In genomic region chr4:8267077-8267476, GRCh38 we compare ENCODE assay signal across 8 cellular contexts. TPM values are rescaled to one million over a fixed set of nuclear protein-coding genes. Genes with fewer than 3 reads are reported as not detected.
DNase-seq lines count a peak whose midpoint lies in the region; ATAC-seq, FAIRE-seq and TF ChIP-seq lines count a peak whose summit lies in the region.

No MANE protein-coding gene starts in this region.

- peak; percentile 60 to 68 (median 64) for TF ChIP-seq CTCF in transverse colon (IDR thresholded peaks at IDR 0.05)

- TF ChIP-seq POLR2A in transverse colon (IDR thresholded peaks at IDR 0.05), result no peak

- ATAC-seq in left colon, result peak; percentile 92

- no peak overlapping the region for H3K27ac ChIP-seq in BLaER1 treated with 17β-estradiol and CSF1 and Interleukin-3, amounts not matched to agents 10 nM and 100 nM
- H3K27ac ChIP-seq in transverse colon, result peak overlapping the region in 1 of 4 donors; percentile 23

- H3K4me1 ChIP-seq in BLaER1 treated with 17β-estradiol and CSF1 and Interleukin-3, amounts not matched to agents 10 nM and 100 nM, result peaks cover 44 to 97% (median 88%) of the 10 kb centered on the region in 10 experiments
- H3K4me1 ChIP-seq in transverse colon, result peaks cover 3 to 20% (median 10%) of the 10 kb centered on the region in 4 donors

- H3K36me3 ChIP-seq in BLaER1 treated with 17β-estradiol and CSF1 and Interleukin-3, amounts not matched to agents 10 nM and 100 nM, result 0 out of 22 replicates have a peak, but pooled peaks cover 0 to under 1% (median 0%) of the 10 kb centered on the region in 11 experiments
- H3K36me3 ChIP-seq in transverse colon, result no peaks in the 10 kb centered on the region

- DNase-seq in GM19239 (ENCODE audit: insufficient read length, low spot score) (peak; percentile 87), NCI-H526 treated with DMSO at 0.1 percent for 48 hours (lab: John Stamatoyannopoulos, UW) (peak; percentile 30), astrocyte of the hippocampus (ENCODE audit: low read depth, low spot score) (peak; percentile 63), left colon (peak in 1 of 2 donors; percentile 80), transverse colon (peak; percentile 67), NCI-H1417 treated with DMSO at 0.1 percent for 48 hours (lab: John Stamatoyannopoulos, UW) (no peak)
- DNase-seq in activated effector memory CD4-positive, alpha-beta T cell treated with Interleukin-2 at 50 U/mL for 16 hours, result no peak

- no peak for FAIRE-seq in GM19239 (lab: Jason Lieb, UNC)

- peaks cover 0 to 30% (median 0%) of the 10 kb centered on the region in 11 experiments; a peak in 11 of 22 replicates for H3K27me3 ChIP-seq in BLaER1 treated with 17β-estradiol and CSF1 and Interleukin-3, amounts not matched to agents 10 nM and 100 nM
- H3K27me3 ChIP-seq in transverse colon, result peaks cover 28% of the 10 kb centered on the region

- in situ Hi-C loops in transverse colon (cut with MboI; ENCODE audit: low pct_ligation_motif_present in 1 of 4, low pct_unique_long_range_greater_than_20kb in 1 of 4, low sequenced_read_pairs in 3 of 4), result no loop called here

- H3K4me2 ChIP-seq in BLaER1 treated with 17β-estradiol and CSF1 and Interleukin-3, amounts not matched to agents 10 nM and 100 nM, result peak overlapping the region; percentile 15 to 100 (median 99); a peak in 15 of 22 replicates

- intact Hi-C loops in left colon (cut with DNase I, micrococcal nuclease), result no loop called here
- intact Hi-C loops in transverse colon (cut with DNase I; ENCODE audit: low total_unique reads), result no loop called here

- H4K20me1 ChIP-seq in BLaER1 treated with 17β-estradiol and CSF1 and Interleukin-3, amounts not matched to agents 10 nM and 100 nM, result peaks cover 0 to 24% (median 14%) of the 10 kb centered on the region in 11 experiments; a peak in 12 of 22 replicates

- TF ChIP-seq EP300 in transverse colon (IDR thresholded peaks at IDR 0.05; ENCODE audit: low read depth), result no peak

- 32% methylated on average over 13 of the region's 13 CpGs; no CpG with 5 or more reads in 1 of the 2 donors for WGBS in transverse colon (ENCODE audit: low coverage in 1 of 2), 2 donors

- H3K9ac ChIP-seq in BLaER1 treated with 17β-estradiol and CSF1 and Interleukin-3, amounts not matched to agents 10 nM and 100 nM, result 0 out of 22 replicates have a peak overlapping the region, but pooled peaks of 1 of the 11 experiments have one; percentile 15

- no peaks in the 10 kb centered on the region for H3K9me3 ChIP-seq in BLaER1 treated with 17β-estradiol and CSF1 and Interleukin-3, amounts not matched to agents 10 nM and 100 nM (replicated peaks in 1 of 11)
- H3K9me3 ChIP-seq in transverse colon, result no peaks in the 10 kb centered on the region

- no peak overlapping the region for H3K4me3 ChIP-seq in BLaER1 treated with 17β-estradiol and CSF1 and Interleukin-3, amounts not matched to agents 10 nM and 100 nM
- H3K4me3 ChIP-seq in transverse colon, result no peak overlapping the region

RNA-seq across cellular contexts. Expression of gene HTRA3, which starts 2.5 kb away (rescaled TPM):
- total RNA-seq in left colon (1 to 10 TPM; 2.5 to 6.6 TPM), transverse colon (10 to 100 TPM in 1 of 4 donors, 1 to 10 TPM in 3; 1.5 to 11.9 (median 6.5) TPM)

Comparison
In these comparisons a context has a peak if more than half of its experiments do, and no peak if none do; other contexts are left out.
1. DNase-seq: peak in GM19239 (single experiment), NCI-H526 treated with DMSO at 0.1 percent for 48 hours (single experiment), astrocyte of the hippocampus (single experiment) and transverse colon (single experiment); none in NCI-H1417 treated with DMSO at 0.1 percent for 48 hours (single experiment) and activated effector memory CD4-positive, alpha-beta T cell treated with Interleukin-2 at 50 U/mL for 16 hours (single experiment).